In genomic region chr12:8018666-8019581, GRCh38 we compare ENCODE assay signal across 8 cellular contexts. TPM values are rescaled to one million over a fixed set of nuclear protein-coding genes. Genes with fewer than 3 reads are reported as not detected.
DNase-seq lines count a peak whose midpoint lies in the region; ATAC-seq and TF ChIP-seq lines count a peak whose summit lies in the region.

No MANE protein-coding gene starts in this region.

- H3K27ac ChIP-seq in OCI-LY1 (ENCODE audit: low read depth, low read length, poor library complexity, severe bottlenecking) (no peak overlapping the region), uterus (no peak overlapping the region)

- intact Hi-C loops in dendritic cell treated with granulocyte-macrophage colony-stimulating factor and Interleukin-4, amounts not matched to agents 40 ng/mL and 50 ng/mL, for 4 days (cut with micrococcal nuclease): no loop called here
- intact Hi-C loops in mucosa of descending colon (cut with DNase I, micrococcal nuclease) (no loop called here), uterus (cut with DNase I; ENCODE audit: low total_unique reads) (no loop called here)

- H3K27me3 ChIP-seq in OCI-LY1 (ENCODE audit: insufficient read depth, low read length) (no peaks in the 10 kb centered on the region), uterus (peaks cover 12 to 13% of the 10 kb centered on the region in 2 donors)

- ATAC-seq in mucosa of descending colon: peak; percentile 22
- ATAC-seq in HG02885 (IDR thresholded peaks at IDR 0.05; ENCODE audit: poor library complexity, unreplicated experiment): no peak
- ATAC-seq in HG02884 (IDR thresholded peaks at IDR 0.05; ENCODE audit: unreplicated experiment): no peak

- TF ChIP-seq CTCF in GM12865 (IDR thresholded peaks at IDR 0.05; ENCODE audit: insufficient read depth, low read depth, low read length, missing control alignments) (no peak), OCI-LY1 (IDR thresholded peaks at IDR 0.05; ENCODE audit: low read length) (no peak), mucosa of descending colon (IDR thresholded peaks at IDR 0.05) (no peak), uterus (IDR thresholded peaks at IDR 0.05) (no peak)

- no peaks in the 10 kb centered on the region for H3K79me2 ChIP-seq in OCI-LY1 (ENCODE audit: insufficient read depth, low read length)

- no peaks in the 10 kb centered on the region for H3K9me2 ChIP-seq in OCI-LY1 (ENCODE audit: low read depth, low read length)

- H3K4me2 ChIP-seq in OCI-LY1 (ENCODE audit: low read length): peak overlapping the region; percentile 42; the same call in 1 of the 2 replicates

- no peak overlapping the region for H3K27ac Mint-ChIP-seq in dendritic cell treated with granulocyte-macrophage colony-stimulating factor and Interleukin-4, amounts not matched to agents 40 ng/mL and 50 ng/mL, for 4 days

- H3K9me3 ChIP-seq in OCI-LY1 (ENCODE audit: low read length) (no peaks in the 10 kb centered on the region), mucosa of descending colon (no peaks in the 10 kb centered on the region), uterus (no peaks in the 10 kb centered on the region)

- TF ChIP-seq POLR2A in uterus (IDR thresholded peaks at IDR 0.05): no peak

- no peaks in the 10 kb centered on the region for H3K36me3 ChIP-seq in OCI-LY1 (ENCODE audit: insufficient read depth, low read length)
- H3K36me3 ChIP-seq in mucosa of descending colon (ENCODE audit: low read depth): no peaks in the 10 kb centered on the region
- no peaks in the 10 kb centered on the region for H3K36me3 ChIP-seq in uterus

- peaks cover 39% of the 10 kb centered on the region for H3K27me3 Mint-ChIP-seq in dendritic cell treated with granulocyte-macrophage colony-stimulating factor and Interleukin-4, amounts not matched to agents 40 ng/mL and 50 ng/mL, for 4 days

- H3K4me3 Mint-ChIP-seq in dendritic cell treated with granulocyte-macrophage colony-stimulating factor and Interleukin-4, amounts not matched to agents 40 ng/mL and 50 ng/mL, for 4 days: peak overlapping the region; percentile 40

- no peaks in the 10 kb centered on the region for H3K36me3 Mint-ChIP-seq in dendritic cell treated with granulocyte-macrophage colony-stimulating factor and Interleukin-4, amounts not matched to agents 40 ng/mL and 50 ng/mL, for 4 days (ENCODE audit: low read depth)

- H3K4me1 Mint-ChIP-seq in dendritic cell treated with granulocyte-macrophage colony-stimulating factor and Interleukin-4, amounts not matched to agents 40 ng/mL and 50 ng/mL, for 4 days (ENCODE audit: low read depth): peaks cover 9% of the 10 kb centered on the region

- H3K9ac ChIP-seq in OCI-LY1 (ENCODE audit: low read length): no peak overlapping the region

- no peaks in the 10 kb centered on the region for H4K20me1 ChIP-seq in OCI-LY1 (ENCODE audit: insufficient read depth, low read length)

- H3K4me1 ChIP-seq in OCI-LY1 (ENCODE audit: insufficient read depth, low read length, severe bottlenecking) (no peaks in the 10 kb centered on the region), mucosa of descending colon (ENCODE audit: low read depth) (peaks cover 6% of the 10 kb centered on the region), uterus (peaks cover 0 to 7% of the 10 kb centered on the region in 2 donors)

- no peak overlapping the region for H2AFZ ChIP-seq in OCI-LY1 (ENCODE audit: low read length)

- H3K9me3 Mint-ChIP-seq in dendritic cell treated with granulocyte-macrophage colony-stimulating factor and Interleukin-4, amounts not matched to agents 40 ng/mL and 50 ng/mL, for 4 days: no peaks in the 10 kb centered on the region

- DNase-seq in GM12865 (ENCODE audit: low read depth) (peak; percentile 10), mucosa of descending colon (no peak), NCI-H2107 (lab: John Stamatoyannopoulos, UW) (no peak), uterus (no peak)

- H3F3A ChIP-seq in OCI-LY1 (ENCODE audit: insufficient read depth, low read length): no peaks in the 10 kb centered on the region

- H3K4me3 ChIP-seq in GM12865 (ENCODE audit: low read depth, low read length): no peak overlapping the region
- peak overlapping the region; percentile 33 for H3K4me3 ChIP-seq in OCI-LY1 (ENCODE audit: low read depth, low read length, poor library complexity, severe bottlenecking)
- no peak overlapping the region for H3K4me3 ChIP-seq in mucosa of descending colon
- H3K4me3 ChIP-seq in uterus: peak overlapping the region in 1 of 2 donors; percentile 6

RNA-seq across cellular contexts. Expression of gene FOXJ2, which starts 13.6 kb away (rescaled TPM):
- total RNA-seq in mucosa of descending colon (10 to 100 TPM; 10.8 to 24.0 (median 12.3) TPM), uterus (10 to 100 TPM in 2 of 4 donors, 1 to 10 TPM in 2; 7.4 to 37.7 (median 10.8) TPM)

RNA-seq across cellular contexts. Expression of gene C3AR1, which starts 47.2 kb away (rescaled TPM):
- total RNA-seq in mucosa of descending colon (10 to 100 TPM in 2 of 3 donors, 1 to 10 TPM in 1; 2.8 to 15.5 (median 12.5) TPM), uterus (10 to 100 TPM in 1 of 4 donors, 1 to 10 TPM in 3; 1.0 to 23.8 (median 4.4) TPM)
